ENCODE assay signal across 22 cellular contexts in the genomic region with DNA sequence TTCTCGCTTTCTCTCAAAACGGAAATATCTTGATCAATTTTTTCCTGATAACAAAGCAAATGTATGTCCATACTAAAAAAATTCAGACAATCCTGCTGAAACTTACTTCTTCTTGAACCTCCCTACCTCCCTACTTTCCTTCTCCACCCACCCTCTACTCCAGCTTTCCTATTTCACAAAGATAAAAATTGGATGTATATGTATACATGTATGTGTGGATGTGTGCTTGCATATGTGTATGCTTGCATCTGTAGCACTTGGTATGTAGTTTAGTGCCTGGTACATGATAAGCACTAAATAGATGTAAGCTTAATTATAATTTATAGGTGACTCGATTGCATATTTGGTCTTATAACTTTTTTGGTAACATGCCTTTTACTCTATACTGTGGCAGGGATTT.
"Had no signal": no experiment of that assay in that cellular context is flagged by ENCODE, and none has a peak within 500 bp of the region (broad histone marks: within the 10 kb centered on the region; RNA-seq: fewer than 3 reads in every experiment).

No MANE protein-coding gene starts in this region.

- H3K4me3 ChIP-seq: skin epidermis, testis, transverse colon had no signal

- H3K4me3 Mint-ChIP-seq: activated naive CD8-positive, alpha-beta T cell treated with anti-CD3 and anti-CD28 coated beads, Interleukin-2, amount 50 U/mL, for 24 hours; activated T-cell treated with anti-CD3 and anti-CD28 coated beads, Interleukin-2, amount 50 U/mL, for 24 hours; nephron; T-helper 17 cell had no signal

- DNase-seq: activated CD4-positive, alpha-beta T cell treated with anti-CD3 and anti-CD28 coated beads, Interleukin-2, amount 50 U/mL, for 1 hour; activated CD4-positive, CD25-positive, alpha-beta regulatory T cell treated with anti-CD3 and anti-CD28 coated beads, Interleukin-2, amount 50 U/mL, for 72 hours; activated naive CD8-positive, alpha-beta T cell treated with anti-CD3 and anti-CD28 coated beads, Interleukin-2, amount 50 U/mL, for 24 hours; activated T-cell treated with anti-CD3 and anti-CD28 coated beads, Interleukin-2, amount 50 U/mL, for 24 hours; amygdala; caudate nucleus; foreskin fibroblast; head of caudate nucleus; hippocampal formation; left cardiac atrium; mammary epithelial cell; stimulated activated CD4-positive, alpha-beta T cell treated with anti-CD3 and anti-CD28 coated beads, Interleukin-12 subunit alpha, Interleukin-12 subunit beta, amount 100 ng/mL, for 4 hours; stimulated activated CD4-positive, alpha-beta T cell treated with anti-CD3 and anti-CD28 coated beads, Interleukin-4, amount 100 ng/mL, for 1 hour; stimulated activated naive CD8-positive, alpha-beta T cell treated with anti-CD3 and anti-CD28 coated beads, Interleukin-15, Interleukin-2, amounts not matched to agents 100 U/mL and 50 U/mL, for 24 hours; T-helper 17 cell; T1000; testis; transverse colon had no signal

- H3K27me3 Mint-ChIP-seq: activated naive CD8-positive, alpha-beta T cell treated with anti-CD3 and anti-CD28 coated beads, Interleukin-2, amount 50 U/mL, for 24 hours; activated T-cell treated with anti-CD3 and anti-CD28 coated beads, Interleukin-2, amount 50 U/mL, for 24 hours; T-helper 17 cell had no signal

- H3K36me3 ChIP-seq: transverse colon had no signal

- H3K9me3 Mint-ChIP-seq: nephron had no signal

- H3K4me1 Mint-ChIP-seq: nephron had no signal

- H3K4me1 ChIP-seq: testis, transverse colon had no signal

- H3K9me3 ChIP-seq: testis, transverse colon had no signal

- H3K27ac ChIP-seq: skin epidermis, testis, transverse colon had no signal

- H3K27me3 ChIP-seq: testis, transverse colon had no signal

- ATAC-seq: activated naive CD8-positive, alpha-beta T cell treated with anti-CD3 and anti-CD28 coated beads, Interleukin-2, amount 50 U/mL, for 24 hours; left cardiac atrium; sciatic nerve; T-helper 17 cell had no signal

- H3K27ac Mint-ChIP-seq: activated naive CD8-positive, alpha-beta T cell treated with anti-CD3 and anti-CD28 coated beads, Interleukin-2, amount 50 U/mL, for 24 hours; activated T-cell treated with anti-CD3 and anti-CD28 coated beads, Interleukin-2, amount 50 U/mL, for 24 hours; activated T-helper 2 cell treated with anti-CD3 and anti-CD28 coated beads, Interferon-gamma antibody, Interleukin-2, Interleukin-4, amounts not matched to agents 10 μg/mL and 5 μg/mL and 100 μg/mL, durations not matched to agents 14 hours and 24 hours and 36 hours; nephron; T-helper 17 cell had no signal
